Comparison of ENCODE assay signal across 11 cellular contexts in genomic region chr10:61271127-61271780, GRCh38.
DNase-seq lines count a peak whose midpoint lies in the region; ATAC-seq and TF ChIP-seq lines count a peak whose summit lies in the region.
"Had no signal": no experiment of that assay in that cellular context is flagged by ENCODE, and none has a peak within 500 bp of the region (broad histone marks: within the 10 kb centered on the region; RNA-seq: fewer than 3 reads in every experiment).

No MANE protein-coding gene starts in this region.

- H3K36me3 Mint-ChIP-seq in activated T-helper 17 cell treated with anti-CD3 and anti-CD28 coated beads, Interleukin-2, amount 50 U/mL, for 72 hours (ENCODE audit: low read depth) = no peaks in the 10 kb centered on the region

- H3K9me3 Mint-ChIP-seq in activated T-helper 17 cell treated with anti-CD3 and anti-CD28 coated beads, Interleukin-2, amount 50 U/mL, for 72 hours = no peaks in the 10 kb centered on the region
- H3K9me3 Mint-ChIP-seq: central memory CD8-positive, alpha-beta T cell had no signal

- peaks cover 10% of the 10 kb centered on the region for H3K27me3 Mint-ChIP-seq in activated T-helper 17 cell treated with anti-CD3 and anti-CD28 coated beads, Interleukin-2, amount 50 U/mL, for 72 hours

- no peak overlapping the region for H3K4me3 Mint-ChIP-seq in activated T-helper 17 cell treated with anti-CD3 and anti-CD28 coated beads, Interleukin-2, amount 50 U/mL, for 72 hours
- H3K4me3 Mint-ChIP-seq: central memory CD8-positive, alpha-beta T cell had no signal

- H3K4me1 Mint-ChIP-seq in activated T-helper 17 cell treated with anti-CD3 and anti-CD28 coated beads, Interleukin-2, amount 50 U/mL, for 72 hours = no peaks in the 10 kb centered on the region
- H3K4me1 Mint-ChIP-seq: central memory CD8-positive, alpha-beta T cell had no signal

- H3K27ac Mint-ChIP-seq in activated T-helper 17 cell treated with anti-CD3 and anti-CD28 coated beads, Interleukin-2, amount 50 U/mL, for 72 hours = no peak overlapping the region

- H3K4me3 ChIP-seq in choroid plexus epithelial cell (ENCODE audit: low read depth, low read length) = no peak overlapping the region

- TF ChIP-seq CTCF in choroid plexus epithelial cell (conservative IDR thresholded peaks at IDR 0.05; ENCODE audit: low read depth, low read length) = peak; percentile 49
- no peak for TF ChIP-seq CTCF in GM20000 (IDR thresholded peaks at IDR 0.05; ENCODE audit: extremely low read depth, missing control alignments)

- ATAC-seq in activated T-helper 17 cell treated with anti-CD3 and anti-CD28 coated beads, Interleukin-2, amount 50 U/mL, for 72 hours (replicated peaks) = no peak
- ATAC-seq: left lobe of liver had no signal

- DNase-seq in AG20443 (ENCODE audit: low spot score) (peak; percentile 59), HuH-7.5 (ENCODE audit: low spot score) (peak; percentile 3), choroid plexus epithelial cell (ENCODE audit: low read depth) (peak; percentile 93), myocyte (ENCODE audit: low read depth) (peak; percentile 44), KG1 (lab: John Stamatoyannopoulos, UW) (no peak), GM20000 (ENCODE audit: low spot score) (no peak)
- no peak for DNase-seq in NK-92 treated with Interleukin-12 subunit alpha and Interleukin-12 subunit beta, amount 100 ng/mL, for 24 hours (lab: John Stamatoyannopoulos, UW)
- DNase-seq: NCI-H1048 had no signal

Comparison
In these comparisons a context has a peak if more than half of its experiments do, and no peak if none do; other contexts are left out.
1. DNase-seq: peak in AG20443 (single experiment), HuH-7.5 (single experiment), choroid plexus epithelial cell (single experiment) and myocyte (single experiment); none in NK-92 treated with Interleukin-12 subunit alpha and Interleukin-12 subunit beta, amount 100 ng/mL, for 24 hours (single experiment), KG1 (single experiment) and GM20000 (single experiment).